Comparison of ENCODE assay signal across 8 cellular contexts in genomic region chr18:21598726-21599584, GRCh38. TPM values are rescaled to one million over a fixed set of nuclear protein-coding genes. Genes with fewer than 3 reads are reported as not detected.
DNase-seq lines count a peak whose midpoint lies in the region; TF ChIP-seq lines count a peak whose summit lies in the region.

No MANE protein-coding gene starts in this region.

- peaks cover 5% of the 10 kb centered on the region for H4K20me1 ChIP-seq in osteoblast (ENCODE audit: insufficient read depth, low read length)

- peaks cover 59% of the 10 kb centered on the region for H3K79me2 ChIP-seq in osteoblast (ENCODE audit: insufficient read depth, low read length)

- peaks cover 11% of the 10 kb centered on the region for H3K9me3 Mint-ChIP-seq in endodermal cell

- H3K27ac ChIP-seq in endodermal cell (ENCODE audit: low read depth, low read length), result no peak overlapping the region
- peak overlapping the region; percentile 98 for H3K27ac ChIP-seq in osteoblast (ENCODE audit: low read depth, low read length)

- peak overlapping the region; percentile 99 for H3K4me3 Mint-ChIP-seq in endodermal cell

- peak overlapping the region; percentile 98 for H3K4me2 ChIP-seq in osteoblast (ENCODE audit: insufficient read depth, low read length)

- H3K4me1 Mint-ChIP-seq in endodermal cell, result peaks cover 6% of the 10 kb centered on the region

- peak overlapping the region; percentile 98 for H2AFZ ChIP-seq in osteoblast (ENCODE audit: low read length)

- TF ChIP-seq CTCF in endodermal cell (conservative IDR thresholded peaks at IDR 0.05), result no peak
- TF ChIP-seq CTCF in osteoblast (IDR thresholded peaks at IDR 0.05; ENCODE audit: extremely low read depth, low read depth, low read length), result no peak
- no peak for TF ChIP-seq CTCF in GM13976 (IDR thresholded peaks at IDR 0.05; ENCODE audit: borderline replicate concordance, control extremely low read depth, extremely low read depth, insufficient read depth, missing control alignments)

- peaks cover 14% of the 10 kb centered on the region for H3K36me3 Mint-ChIP-seq in endodermal cell (ENCODE audit: low read depth)

- H3K4me3 ChIP-seq in endodermal cell (ENCODE audit: low read length), result peak overlapping the region; percentile 98
- peak overlapping the region; percentile 97 for H3K4me3 ChIP-seq in osteoblast (ENCODE audit: insufficient read depth, low read length)

- no peaks in the 10 kb centered on the region for H3K27me3 ChIP-seq in endodermal cell (ENCODE audit: control insufficient read depth, insufficient read depth, low read length, poor library complexity, severe bottlenecking)
- no peaks in the 10 kb centered on the region for H3K27me3 ChIP-seq in osteoblast (ENCODE audit: insufficient read depth, low read length)

- in situ Hi-C loops in GM13976 (cut with MboI; ENCODE audit: low sequenced_read_pairs, unreplicated experiment), result no loop called here

- WGBS in endodermal cell (ENCODE audit: insufficient coverage in 1 of 2, insufficient read length in 1 of 2), 2 experiments, result 57 to 58% methylated on average over 8 to 18 of the region's 18 CpGs

- peak overlapping the region; percentile 99 for H3K27ac Mint-ChIP-seq in endodermal cell

- peaks cover 19% of the 10 kb centered on the region for H3K36me3 ChIP-seq in endodermal cell (ENCODE audit: control insufficient read depth, insufficient read depth, low read length)
- H3K36me3 ChIP-seq in osteoblast (ENCODE audit: insufficient read depth, low read length), result no peaks in the 10 kb centered on the region

- H3K9me3 ChIP-seq in endodermal cell (ENCODE audit: control insufficient read depth, low read length), result peaks cover 10% of the 10 kb centered on the region
- no peaks in the 10 kb centered on the region for H3K9me3 ChIP-seq in osteoblast (ENCODE audit: low read depth, low read length)

- DNase-seq in NOMO-1 treated with DMSO at 0.1 percent for 48 hours (lab: John Stamatoyannopoulos, UW; ENCODE audit: unreplicated experiment) (peak; percentile 5), NOMO-1 treated with dmso at 0.1 percent for 144 hours (lab: John Stamatoyannopoulos, UW; ENCODE audit: unreplicated experiment) (no peak), OCI-M1 (lab: John Stamatoyannopoulos, UW) (peak; percentile 87), endodermal cell (peak; percentile 65), osteoblast (ENCODE audit: insufficient read length, low spot score, missing footprints) (no peak), SK-N-DZ (ENCODE audit: low spot score) (no peak), EL (no peak), GM13976 (ENCODE audit: low spot score) (no peak)

- no peaks in the 10 kb centered on the region for H3K27me3 Mint-ChIP-seq in endodermal cell (ENCODE audit: insufficient read depth)

- H3K9ac ChIP-seq in endodermal cell (ENCODE audit: extremely low read depth, low read length, poor library complexity, severe bottlenecking), result peak overlapping the region; percentile 79

- no peaks in the 10 kb centered on the region for H3K4me1 ChIP-seq in endodermal cell (ENCODE audit: control insufficient read depth, insufficient read depth, low read length)
- H3K4me1 ChIP-seq in osteoblast (ENCODE audit: insufficient read depth, low read length), result peaks cover 11% of the 10 kb centered on the region

RNA-seq across cellular contexts. Expression of gene ESCO1, which starts 1.5 kb away (rescaled TPM):
- total RNA-seq in endodermal cell, result 10 to 100 TPM; 33.3 to 39.4 TPM
- 16.7 TPM for polyA plus RNA-seq in endodermal cell (2013, experiment 1 of 2)
- polyA plus RNA-seq in endodermal cell (2013, experiment 2 of 2), result 19.7 TPM
- total RNA-seq in osteoblast, result 19.9 and 21.2 TPM in 2 replicates
- polyA plus RNA-seq in SK-N-DZ (2014; cell fraction: cytosol; rRNA removed), result 15.9 and 16.2 TPM in 2 replicates
- 17.9 and 19.3 TPM in 2 replicates for polyA plus RNA-seq in SK-N-DZ (2014; cell fraction: nucleus; rRNA removed)

RNA-seq across cellular contexts. Expression of gene SNRPD1, which starts 13.2 kb away (rescaled TPM):
- 100 to 1,000 TPM in 1 of 2 donors, 10 to 100 TPM in 1; 98.9 to 114 TPM for total RNA-seq in endodermal cell
- polyA plus RNA-seq in endodermal cell (2013, experiment 1 of 2), result 218 TPM
- 174 TPM for polyA plus RNA-seq in endodermal cell (2013, experiment 2 of 2)
- 6.2 and 6.5 TPM in 2 replicates for total RNA-seq in osteoblast
- 74.9 and 77.8 TPM in 2 replicates for polyA plus RNA-seq in SK-N-DZ (2014; cell fraction: cytosol; rRNA removed)
- 17.7 and 52.8 TPM in 2 replicates for polyA plus RNA-seq in SK-N-DZ (2014; cell fraction: nucleus; rRNA removed)

Comparison
In these comparisons a context has a peak if more than half of its experiments do, and no peak if none do; other contexts are left out.
1. DNase-seq: peak in NOMO-1 treated with DMSO at 0.1 percent for 48 hours (single experiment), OCI-M1 (single experiment) and endodermal cell (single experiment); none in NOMO-1 treated with dmso at 0.1 percent for 144 hours (single experiment), osteoblast (single experiment), SK-N-DZ (single experiment), EL (single experiment) and GM13976 (single experiment).
2. RNA of gene SNRPD1, which starts 13.2 kb away (total RNA-seq): 98.9 to 114 TPM in endodermal cell; 6.2 to 6.5 TPM in osteoblast; every median in the first group is over 10 times any median in the second.